Comparison of ENCODE assay signal across 9 cellular contexts in genomic region chr11:63869686-63870085, GRCh38. TPM values are rescaled to one million over a fixed set of nuclear protein-coding genes. Genes with fewer than 3 reads are reported as not detected.
DNase-seq lines count a peak whose midpoint lies in the region; ATAC-seq and TF ChIP-seq lines count a peak whose summit lies in the region.
"Had no signal": no experiment of that assay in that cellular context is flagged by ENCODE, and none has a peak within 500 bp of the region (broad histone marks: within the 10 kb centered on the region; RNA-seq: fewer than 3 reads in every experiment).

No MANE protein-coding gene starts in this region.

- no peak overlapping the region for H2BK5ac ChIP-seq in H9 (ENCODE audit: insufficient read length, low read length)

- H3K14ac ChIP-seq in H9 (ENCODE audit: insufficient read depth, low read length): no peak overlapping the region

- no peak overlapping the region for H3K18ac ChIP-seq in H9 (ENCODE audit: insufficient read length, low read depth, low read length)

- H3K9me3 ChIP-seq in H9 (ENCODE audit: control insufficient read depth, low read depth, low read length) (no peaks in the 10 kb centered on the region), spleen (no peaks in the 10 kb centered on the region), MM.1S (replicated peaks; ENCODE audit: insufficient read depth, low read length) (no peaks in the 10 kb centered on the region)

- H3K4me2 ChIP-seq in H9 (ENCODE audit: insufficient read depth, insufficient read length, low read length) (no peak overlapping the region), MM.1S (ENCODE audit: low read depth, low read length) (no peak overlapping the region)

- WGBS in H9 (ENCODE audit: extremely low coverage, insufficient read length, low lambda C conversion rate): no CpG with 5 or more reads among the region's 8 CpGs
- WGBS in spleen, 5 donors: 21 to 37% (median 27%) methylated on average over 8 of the region's 8 CpGs

- H3K79me2 ChIP-seq in H9 (ENCODE audit: insufficient read depth, low read length) (peaks cover 16% of the 10 kb centered on the region; the same call in 1 of the 2 replicates), MM.1S (ENCODE audit: low read length) (peaks cover 82% of the 10 kb centered on the region)

- no peaks in the 10 kb centered on the region for H3K9me3 Mint-ChIP-seq in H9
- H3K9me3 Mint-ChIP-seq in T-helper 1 cell treated with Interleukin-12 subunit alpha and Interleukin-12 subunit beta and Interleukin-4 antibody, amounts not matched to agents 30 μg/mL and 1 μg/mL, for 36 hours: no peaks in the 10 kb centered on the region
- no peaks in the 10 kb centered on the region for H3K9me3 Mint-ChIP-seq in central memory CD8-positive, alpha-beta T cell

- H3K27ac ChIP-seq in H9 (ENCODE audit: insufficient read length, low read depth, low read length) (no peak overlapping the region), spleen (peak overlapping the region in 7 of 8 donors; percentile 31 to 83 (median 60)), MM.1S (ENCODE audit: low read length) (no peak overlapping the region)

- H2BK20ac ChIP-seq in H9 (ENCODE audit: low read depth, low read length, poor library complexity, severe bottlenecking): no peak overlapping the region

- no peaks in the 10 kb centered on the region for H3K9me2 ChIP-seq in MM.1S (replicated peaks; ENCODE audit: insufficient read depth, low read length)

- H2BK120ac ChIP-seq in H9 (ENCODE audit: low read depth, low read length, poor library complexity, severe bottlenecking): no peak overlapping the region

- peaks cover 43% of the 10 kb centered on the region for H3F3A ChIP-seq in MM.1S (ENCODE audit: insufficient read depth, low read length)

- H3K23ac ChIP-seq in H9 (ENCODE audit: insufficient read length, low read depth, low read length): no peak overlapping the region

- TF ChIP-seq CTCF in H9 (conservative IDR thresholded peaks at IDR 0.05) (no peak), spleen (IDR thresholded peaks at IDR 0.05 in 8 of 11, conservative IDR thresholded peaks at IDR 0.05 in 3 of 11) (no peak), MM.1S (IDR thresholded peaks at IDR 0.05; ENCODE audit: low read length) (no peak)

- H3K27me3 ChIP-seq in H9 (ENCODE audit: insufficient read depth, low read length) (no peaks in the 10 kb centered on the region), spleen (replicated peaks in 1 of 7) (no peaks in the 10 kb centered on the region), MM.1S (replicated peaks; ENCODE audit: insufficient read depth, low read length) (no peaks in the 10 kb centered on the region)

- H3K4ac ChIP-seq in H9 (ENCODE audit: low read depth, low read length): no peak overlapping the region

- peaks cover 0 to 3% (median 0%) of the 10 kb centered on the region in 3 experiments; a peak in 2 of 7 replicates for H3K36me3 Mint-ChIP-seq in H9 (ENCODE audit: insufficient read depth in 1 of 3, low read depth in 3 of 3)
- peaks cover 31% of the 10 kb centered on the region for H3K36me3 Mint-ChIP-seq in T-helper 1 cell treated with Interleukin-12 subunit alpha and Interleukin-12 subunit beta and Interleukin-4 antibody, amounts not matched to agents 30 μg/mL and 1 μg/mL, for 36 hours (ENCODE audit: low read depth)
- peaks cover 9% of the 10 kb centered on the region for H3K36me3 Mint-ChIP-seq in central memory CD8-positive, alpha-beta T cell (ENCODE audit: insufficient read depth)

- H3K79me1 ChIP-seq in H9 (ENCODE audit: insufficient read depth, low read depth, low read length, poor library complexity, severe bottlenecking): peaks cover 13% of the 10 kb centered on the region

- H2BK15ac ChIP-seq in H9 (ENCODE audit: low read depth, low read length): no peak overlapping the region

- H3K4me1 ChIP-seq in H9 (ENCODE audit: insufficient read depth, low read length): peaks cover 12% of the 10 kb centered on the region; the same call in 1 of the 2 replicates
- peaks cover 58 to 100% (median 97%) of the 10 kb centered on the region in 6 donors for H3K4me1 ChIP-seq in spleen
- H3K4me1 ChIP-seq in MM.1S (ENCODE audit: low read length): peaks cover 65% of the 10 kb centered on the region

- intact Hi-C loops in spleen (cut with DNase I; ENCODE audit: low total_unique reads): no loop called here

- H3K4me3 ChIP-seq in spleen: peak overlapping the region in 1 of 8 donors; percentile 45
- H3K4me3 ChIP-seq in MM.1S (ENCODE audit: low read length): no peak overlapping the region

- H3K56ac ChIP-seq in H9 (ENCODE audit: insufficient read length, low read depth, low read length): no peak overlapping the region

- no peaks in the 10 kb centered on the region for H3K23me2 ChIP-seq in H9 (ENCODE audit: insufficient read length, low read depth, low read length, poor library complexity, severe bottlenecking)

- H3K36me3 ChIP-seq in spleen: peaks cover 0 to 37% (median 1%) of the 10 kb centered on the region in 6 donors
- H3K36me3 ChIP-seq in MM.1S (replicated peaks; ENCODE audit: insufficient read depth, low read length): no peaks in the 10 kb centered on the region

- no peak overlapping the region for H4K5ac ChIP-seq in H9 (ENCODE audit: insufficient read length, low read depth, low read length)

- H4K20me1 ChIP-seq in H9 (ENCODE audit: control insufficient read depth, insufficient read depth, insufficient read length): no peaks in the 10 kb centered on the region
- H4K20me1 ChIP-seq in MM.1S (ENCODE audit: insufficient read depth, low read length): peaks cover 7% of the 10 kb centered on the region; the same call in 1 of the 2 replicates

- TF ChIP-seq POLR2A in spleen (IDR thresholded peaks at IDR 0.05): no peak

- no peak overlapping the region for H2AK5ac ChIP-seq in H9 (ENCODE audit: insufficient read length, low read length)

- no peak overlapping the region for H2AFZ ChIP-seq in H9 (ENCODE audit: low read length)
- H2AFZ ChIP-seq in MM.1S (ENCODE audit: low read length): no peak overlapping the region

- ATAC-seq in central memory CD8-positive, alpha-beta T cell (replicated peaks; ENCODE audit: extremely low read depth, poor library complexity, severe bottlenecking): peak; percentile 54
- ATAC-seq in GM19452 (IDR thresholded peaks at IDR 0.05; ENCODE audit: unreplicated experiment) (no peak), GM19455 (IDR thresholded peaks at IDR 0.05; ENCODE audit: unreplicated experiment) (no peak), GM18498 (IDR thresholded peaks at IDR 0.05; ENCODE audit: unreplicated experiment) (no peak)

- DNase-seq in H9: no peak
- peak in 1 of 2 donors; percentile 48 for DNase-seq in central memory CD8-positive, alpha-beta T cell (ENCODE audit: low spot score in 2 of 2)
- peak; percentile 81 for DNase-seq in spleen
- DNase-seq in MM.1S: no peak
- DNase-seq: caudate nucleus had no signal

- H2BK12ac ChIP-seq in H9 (ENCODE audit: insufficient read length, low read depth, low read length): no peak overlapping the region

- no peak overlapping the region for H3T11ph ChIP-seq in H9 (ENCODE audit: low read length)

- H4K8ac ChIP-seq in H9 (replicated peaks; ENCODE audit: insufficient read length, low read depth, low read length): no peak overlapping the region

- H3K27me3 Mint-ChIP-seq in H9 (ENCODE audit: low read depth): no peaks in the 10 kb centered on the region
- no peaks in the 10 kb centered on the region for H3K27me3 Mint-ChIP-seq in T-helper 1 cell treated with Interleukin-12 subunit alpha and Interleukin-12 subunit beta and Interleukin-4 antibody, amounts not matched to agents 30 μg/mL and 1 μg/mL, for 36 hours (ENCODE audit: low read depth)
- H3K27me3 Mint-ChIP-seq in central memory CD8-positive, alpha-beta T cell: no peaks in the 10 kb centered on the region

- H3K9ac ChIP-seq in H9 (ENCODE audit: extremely low read depth, insufficient read length, low read length) (no peak overlapping the region), MM.1S (ENCODE audit: low read length) (no peak overlapping the region)

- peaks cover 60 to 63% of the 10 kb centered on the region in 2 experiments for H3K4me1 Mint-ChIP-seq in H9
- peaks cover 71% of the 10 kb centered on the region for H3K4me1 Mint-ChIP-seq in T-helper 1 cell treated with Interleukin-12 subunit alpha and Interleukin-12 subunit beta and Interleukin-4 antibody, amounts not matched to agents 30 μg/mL and 1 μg/mL, for 36 hours (ENCODE audit: low read depth)
- H3K4me1 Mint-ChIP-seq in central memory CD8-positive, alpha-beta T cell: peaks cover 82% of the 10 kb centered on the region

- H3K4me3 Mint-ChIP-seq in H9: no peak overlapping the region
- peak overlapping the region; percentile 29 for H3K4me3 Mint-ChIP-seq in T-helper 1 cell treated with Interleukin-12 subunit alpha and Interleukin-12 subunit beta and Interleukin-4 antibody, amounts not matched to agents 30 μg/mL and 1 μg/mL, for 36 hours
- peak overlapping the region; percentile 80 for H3K4me3 Mint-ChIP-seq in central memory CD8-positive, alpha-beta T cell

- no peak overlapping the region for H4K91ac ChIP-seq in H9 (ENCODE audit: insufficient read length, low read depth, low read length)

- H3K27ac Mint-ChIP-seq in H9: peak overlapping the region; percentile 70 to 79 (median 78); a peak in 4 of 7 replicates
- peak overlapping the region; percentile 70 for H3K27ac Mint-ChIP-seq in T-helper 1 cell treated with Interleukin-12 subunit alpha and Interleukin-12 subunit beta and Interleukin-4 antibody, amounts not matched to agents 30 μg/mL and 1 μg/mL, for 36 hours
- peak overlapping the region; percentile 80 for H3K27ac Mint-ChIP-seq in central memory CD8-positive, alpha-beta T cell (ENCODE audit: low read depth)

RNA-seq across cellular contexts. Expression of gene MARK2, which starts 30.8 kb away (rescaled TPM):
- 45.7 and 49.6 TPM in 2 replicates for total RNA-seq in H9 (2021)
- total RNA-seq in spleen: 10 to 100 TPM; 41.2 to 67.3 (median 48.6) TPM
- polyA plus RNA-seq in spleen: 10 to 100 TPM in 1 of 3 donors, 1 to 10 TPM in 2; 6.9 to 23.3 (median 7.0) TPM

RNA-seq across cellular contexts. Expression of gene RCOR2, which starts 47.3 kb away (rescaled TPM):
- total RNA-seq in H9 (2021) (117 and 118 TPM in 2 replicates), spleen (under 1 TPM in 5 of 7 donors, not detected in 2; 0.17 to 0.52 (median 0.26) TPM)
- polyA plus RNA-seq in spleen: under 1 TPM; 0.07 to 0.18 (median 0.10) TPM

RNA-seq across cellular contexts. Expression of gene SPINDOC, which starts 56.4 kb away (rescaled TPM):
- total RNA-seq in H9 (2021): 121 TPM in 2 replicates
- total RNA-seq in spleen: 10 to 100 TPM in 6 of 7 donors, 1 to 10 TPM in 1; 10.0 to 16.8 (median 13.8) TPM
- polyA plus RNA-seq in spleen: 10 to 100 TPM in 1 of 3 donors, 1 to 10 TPM in 2; 5.1 to 12.9 (median 6.9) TPM

Comparison
In these comparisons a context has a peak if more than half of its experiments do, and no peak if none do; other contexts are left out.
1. H3K27ac ChIP-seq: peak in spleen (7 of 8); none in H9 (single experiment) and MM.1S (single experiment).
2. H3K4me3 Mint-ChIP-seq: peak in T-helper 1 cell treated with Interleukin-12 subunit alpha and Interleukin-12 subunit beta and Interleukin-4 antibody, amounts not matched to agents 30 μg/mL and 1 μg/mL, for 36 hours (single experiment) and central memory CD8-positive, alpha-beta T cell (single experiment); none in H9 (0 of 2).
3. RNA of gene RCOR2, which starts 47.3 kb away (total RNA-seq): 117 to 118 TPM in H9; 0.17 to 0.52 TPM in spleen; every median in the first group is over 10 times any median in the second.
4. Peak in every context shown above with its lines, with median percentiles within 50 percentile points of each other: H3K27ac Mint-ChIP-seq.